In the genomic region with DNA sequence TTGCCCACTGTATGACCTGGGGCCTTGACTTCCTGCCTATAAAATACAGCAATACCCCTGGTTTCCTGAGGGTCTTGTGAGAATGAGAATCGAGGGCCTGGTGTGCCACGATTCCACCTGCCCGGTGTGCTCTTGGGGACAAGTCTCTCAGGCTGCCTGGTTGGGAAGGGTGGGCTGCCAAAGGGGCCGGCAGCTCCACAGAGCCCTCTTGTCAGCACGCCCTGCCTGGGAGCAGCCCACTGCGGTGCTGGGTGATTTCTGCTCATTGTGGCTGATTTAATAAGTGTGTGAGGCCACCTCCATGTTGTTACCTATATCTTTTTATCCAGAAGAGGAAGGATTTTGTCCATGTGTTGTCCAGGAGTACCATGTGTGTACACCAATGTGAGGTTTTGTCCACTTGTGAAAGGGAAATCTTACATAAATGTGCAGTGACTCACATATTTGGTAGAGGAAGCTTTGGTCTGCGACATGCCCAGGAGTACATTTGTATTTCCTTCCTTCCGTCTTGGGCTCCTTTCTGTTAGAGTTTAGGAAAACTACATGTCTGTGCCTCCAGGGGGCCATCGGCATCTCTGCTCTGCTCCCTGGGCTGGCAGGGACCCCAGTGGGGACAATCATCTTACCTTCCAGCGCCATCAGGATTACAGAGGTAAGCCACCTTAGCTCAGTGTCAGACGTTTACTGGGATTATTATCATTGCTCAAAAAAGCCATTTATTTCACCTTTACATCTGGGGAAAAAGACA, we compare ENCODE assay signal across 9 cellular contexts.
DNase-seq lines count a peak whose midpoint lies in the region; TF ChIP-seq lines count a peak whose summit lies in the region.
"Had no signal": no experiment of that assay in that cellular context is flagged by ENCODE, and none has a peak within 500 bp of the region (broad histone marks: within the 10 kb centered on the region; RNA-seq: fewer than 3 reads in every experiment).

No MANE protein-coding gene starts in this region.

- no peaks in the 10 kb centered on the region for H3K36me3 Mint-ChIP-seq in HFFc6 (ENCODE audit: low read depth)
- H3K36me3 Mint-ChIP-seq: brain had no signal

- no peaks in the 10 kb centered on the region for H3K9me2 ChIP-seq in Karpas-422 (replicated peaks; ENCODE audit: insufficient read depth, low read length)

- no peak overlapping the region for H3K9ac ChIP-seq in Karpas-422 (ENCODE audit: low read length)

- peak; percentile 63 for TF ChIP-seq CTCF in HFFc6 (IDR thresholded peaks at IDR 0.05)
- peak; percentile 22 for TF ChIP-seq CTCF in astrocyte of the spinal cord (IDR thresholded peaks at IDR 0.05; ENCODE audit: low read depth, low read length)

- H2AFZ ChIP-seq in Karpas-422 (ENCODE audit: low read length) = no peak overlapping the region

- peaks cover 9% of the 10 kb centered on the region for H3K27me3 Mint-ChIP-seq in HFFc6 (ENCODE audit: insufficient read depth)

- H3K4me3 ChIP-seq in astrocyte of the spinal cord (ENCODE audit: low read depth, low read length) (no peak overlapping the region), Karpas-422 (ENCODE audit: low read length) (no peak overlapping the region)
- H3K4me3 ChIP-seq: heart left ventricle had no signal

- DNase-seq in EL (peak; percentile 19), HFFc6 (no peak), astrocyte of the spinal cord (ENCODE audit: low read depth, low spot score) (no peak), mucosa of gallbladder (ENCODE audit: low spot score) (peak; percentile 5), UCSD-AML1 (lab: John Stamatoyannopoulos, UW; ENCODE audit: unreplicated experiment) (no peak), Karpas-422 (no peak)
- no peak for DNase-seq in activated CD4-positive, CD25-positive, alpha-beta regulatory T cell (lab: John Stamatoyannopoulos, UW)

- no peak overlapping the region for H3K4me2 ChIP-seq in Karpas-422 (ENCODE audit: low read depth, low read length, poor library complexity, severe bottlenecking)

- no peaks in the 10 kb centered on the region for H3K27me3 ChIP-seq in Karpas-422 (ENCODE audit: low read length)
- H3K27me3 ChIP-seq: heart left ventricle had no signal

- no peak overlapping the region for H3K27ac Mint-ChIP-seq in HFFc6
- H3K27ac Mint-ChIP-seq: brain had no signal

- 0 out of 2 replicates have a peak, but pooled peaks cover 7% of the 10 kb centered on the region for H3K4me1 Mint-ChIP-seq in HFFc6 (ENCODE audit: low read depth)

- H3K9me3 Mint-ChIP-seq in HFFc6 = peaks cover 11% of the 10 kb centered on the region

- no peaks in the 10 kb centered on the region for H3K79me2 ChIP-seq in Karpas-422 (ENCODE audit: low read length)

- no peak overlapping the region for H3K4me3 Mint-ChIP-seq in HFFc6
- H3K4me3 Mint-ChIP-seq: brain had no signal

- H3K36me3 ChIP-seq in Karpas-422 (ENCODE audit: insufficient read depth, low read length) = no peaks in the 10 kb centered on the region
- H3K36me3 ChIP-seq: heart left ventricle had no signal

- H3K27ac ChIP-seq in Karpas-422 (ENCODE audit: low read length) = no peak overlapping the region
- H3K27ac ChIP-seq: heart left ventricle had no signal

- in situ Hi-C loops in astrocyte of the spinal cord (cut with HindIII; ENCODE audit: low sequenced_read_pairs) = no loop called here

- H4K20me1 ChIP-seq in Karpas-422 (ENCODE audit: insufficient read depth, low read depth, low read length) = no peaks in the 10 kb centered on the region

- H3K9me3 ChIP-seq in Karpas-422 (ENCODE audit: low read length) = no peaks in the 10 kb centered on the region; the same call in 1 of the 2 replicates

- H3K4me1 ChIP-seq in Karpas-422 (ENCODE audit: low read length) = no peaks in the 10 kb centered on the region

Comparison
In these comparisons a context has a peak if more than half of its experiments do, and no peak if none do; other contexts are left out.
1. DNase-seq: peak in EL (single experiment) and mucosa of gallbladder (single experiment); none in HFFc6 (single experiment), astrocyte of the spinal cord (single experiment), UCSD-AML1 (single experiment), Karpas-422 (single experiment) and activated CD4-positive, CD25-positive, alpha-beta regulatory T cell (0 of 4).